9 cellular contexts compared by ENCODE assay signal in genomic region chr19:7159105-7159933, GRCh38.
DNase-seq lines count a peak whose midpoint lies in the region; ATAC-seq and TF ChIP-seq lines count a peak whose summit lies in the region.
"Had no signal": no experiment of that assay in that cellular context is flagged by ENCODE, and none has a peak within 500 bp of the region (broad histone marks: within the 10 kb centered on the region; RNA-seq: fewer than 3 reads in every experiment).

No MANE protein-coding gene starts in this region.

- H3K36me3 ChIP-seq in BLaER1 treated with 17β-estradiol and CSF1 and Interleukin-3, amounts not matched to agents 10 nM and 100 nM, result peaks cover 20 to 89% (median 81%) of the 10 kb centered on the region in 11 experiments
- H3K36me3 ChIP-seq in neuronal stem cell (replicated peaks in 1 of 2; ENCODE audit: control insufficient read depth in 2 of 2, insufficient read depth in 2 of 2, low read length in 2 of 2) (peaks cover 9 to 29% of the 10 kb centered on the region in 2 donors), colonic mucosa (no peaks in the 10 kb centered on the region), PC-9 (ENCODE audit: low read depth) (no peaks in the 10 kb centered on the region), mammary epithelial cell (ENCODE audit: insufficient read depth, low read length) (no peaks in the 10 kb centered on the region)

- H2BK120ac ChIP-seq in neuronal stem cell (ENCODE audit: low read depth, low read length), result no peak overlapping the region

- peak overlapping the region; percentile 54 to 93 (median 88); a peak in 21 of 22 replicates for H3K27ac ChIP-seq in BLaER1 treated with 17β-estradiol and CSF1 and Interleukin-3, amounts not matched to agents 10 nM and 100 nM
- H3K27ac ChIP-seq in neuronal stem cell (replicated peaks; ENCODE audit: low read length), result no peak overlapping the region
- no peak overlapping the region for H3K27ac ChIP-seq in colonic mucosa
- H3K27ac ChIP-seq in PC-9, result no peak overlapping the region
- no peak overlapping the region for H3K27ac ChIP-seq in mammary epithelial cell (ENCODE audit: insufficient read depth, low read depth, low read length)

- no peaks in the 10 kb centered on the region for H3F3A ChIP-seq in PC-9 (ENCODE audit: insufficient read depth, low read depth)

- no peaks in the 10 kb centered on the region for H3K27me3 ChIP-seq in BLaER1 treated with 17β-estradiol and CSF1 and Interleukin-3, amounts not matched to agents 10 nM and 100 nM
- no peaks in the 10 kb centered on the region for H3K27me3 ChIP-seq in neuronal stem cell (ENCODE audit: control insufficient read depth in 3 of 3, insufficient read depth in 3 of 3, low read depth in 1 of 3, low read length in 3 of 3)
- no peaks in the 10 kb centered on the region for H3K27me3 ChIP-seq in colonic mucosa
- H3K27me3 ChIP-seq in PC-9 (ENCODE audit: insufficient read depth, low read depth), result no peaks in the 10 kb centered on the region
- no peaks in the 10 kb centered on the region for H3K27me3 ChIP-seq in mammary epithelial cell (ENCODE audit: insufficient read depth, low read length)

- DNase-seq in NCI-H2196 (lab: John Stamatoyannopoulos, UW; ENCODE audit: unreplicated experiment) (peak; percentile 85), fibroblast of mammary gland (ENCODE audit: low read depth) (peak; percentile 91), neuronal stem cell (ENCODE audit: low spot score) (no peak), colonic mucosa (no peak), PC-9 (no peak), mammary epithelial cell (no peak)
- DNase-seq in activated CD4-positive, alpha-beta T cell treated with anti-CD3 and anti-CD28 coated beads for 36 hours, result no peak
- DNase-seq: activated CD4-positive, alpha-beta T cell treated with anti-CD3 and anti-CD28 coated beads for 1 hour had no signal

- ATAC-seq in activated CD4-positive, alpha-beta T cell treated with anti-CD3 and anti-CD28 coated beads for 36 hours, result no peak

- H4K91ac ChIP-seq in neuronal stem cell (ENCODE audit: low read depth, low read length, poor library complexity), result no peak overlapping the region

- H3K27ac Mint-ChIP-seq in activated CD4-positive, alpha-beta T cell treated with anti-CD3 and anti-CD28 coated beads for 36 hours, result no peak overlapping the region

- no peaks in the 10 kb centered on the region for H4K20me1 ChIP-seq in BLaER1 treated with 17β-estradiol and CSF1 and Interleukin-3, amounts not matched to agents 10 nM and 100 nM
- H4K20me1 ChIP-seq in PC-9 (ENCODE audit: insufficient read depth), result no peaks in the 10 kb centered on the region
- no peaks in the 10 kb centered on the region for H4K20me1 ChIP-seq in mammary epithelial cell (ENCODE audit: insufficient read depth, low read length)

- TF ChIP-seq CTCF in fibroblast of mammary gland (conservative IDR thresholded peaks at IDR 0.05; ENCODE audit: control insufficient read depth, insufficient read depth, low read depth, low read length) (no peak), colonic mucosa (IDR thresholded peaks at IDR 0.05) (no peak), PC-9 (conservative IDR thresholded peaks at IDR 0.05) (no peak), mammary epithelial cell (conservative IDR thresholded peaks at IDR 0.05 in 1 of 2, IDR thresholded peaks at IDR 0.05 in 1 of 2; ENCODE audit: extremely low read depth in 1 of 2, insufficient read depth in 1 of 2, low read depth in 1 of 2, low read length in 2 of 2) (no peak)

- H4K8ac ChIP-seq in neuronal stem cell (ENCODE audit: low read depth, low read length), result no peak overlapping the region

- peak overlapping the region; percentile 1 to 51 (median 38); a peak in 16 of 20 replicates for H3K4me3 ChIP-seq in BLaER1 treated with 17β-estradiol and CSF1 and Interleukin-3, amounts not matched to agents 10 nM and 100 nM
- H3K4me3 ChIP-seq in fibroblast of mammary gland (ENCODE audit: control insufficient read depth, low read depth, low read length), result no peak overlapping the region
- H3K4me3 ChIP-seq in neuronal stem cell (ENCODE audit: low read length in 2 of 2), result no peak overlapping the region
- H3K4me3 ChIP-seq in colonic mucosa, result no peak overlapping the region
- no peak overlapping the region for H3K4me3 ChIP-seq in PC-9
- no peak overlapping the region for H3K4me3 ChIP-seq in mammary epithelial cell (replicated peaks in 1 of 3; ENCODE audit: insufficient read depth in 1 of 3, low read depth in 2 of 3, low read length in 3 of 3)

- BruUV-seq in PC-9 (replicated peaks; lab: Mats Ljungman, UMichigan) (no TSS peak), mammary epithelial cell (replicated peaks; lab: Mats Ljungman, UMichigan) (no TSS peak)

- no peak overlapping the region for H3K14ac ChIP-seq in neuronal stem cell (ENCODE audit: low read length)

- H2BK15ac ChIP-seq in neuronal stem cell (ENCODE audit: low read length), result no peak overlapping the region

- H3K4me1 Mint-ChIP-seq in activated CD4-positive, alpha-beta T cell treated with anti-CD3 and anti-CD28 coated beads for 36 hours, result no peaks in the 10 kb centered on the region

- POLR2A ChIA-PET in activated CD4-positive, alpha-beta T cell treated with anti-CD3 and anti-CD28 coated beads for 36 hours (lab: Charles Lee), result no interaction called here
- POLR2A ChIA-PET in PC-9 (lab: Charles Lee; ENCODE audit: unreplicated experiment), result no interaction called here

- in situ Hi-C loops in mammary epithelial cell (cut with MboI; ENCODE audit: low sequenced_read_pairs in 2 of 2), result no loop called here

- no peaks in the 10 kb centered on the region for H3K9me2 ChIP-seq in PC-9 (ENCODE audit: insufficient read depth)

- no peaks in the 10 kb centered on the region for H3K27me3 Mint-ChIP-seq in activated CD4-positive, alpha-beta T cell treated with anti-CD3 and anti-CD28 coated beads for 36 hours

- CTCF ChIA-PET in activated CD4-positive, alpha-beta T cell treated with anti-CD3 and anti-CD28 coated beads for 36 hours (lab: Charles Lee), result interaction anchor here (0.5 kb wide), 1 partner anchor 80 kb away, joined by 4 read pairs; no protein-coding TSS in a partner anchor
- CTCF ChIA-PET in PC-9 (lab: Charles Lee), result no interaction called here
- CTCF ChIA-PET in mammary epithelial cell (lab: Charles Lee; ENCODE audit: low non-redundant PET), result no interaction called here

- intact Hi-C loops in activated CD4-positive, alpha-beta T cell treated with anti-CD3 and anti-CD28 coated beads for 36 hours (cut with DNase I, micrococcal nuclease), result no loop called here
- intact Hi-C loops in colonic mucosa (cut with DNase I), result no loop called here
- intact Hi-C loops in PC-9 (cut with micrococcal nuclease; ENCODE audit: unreplicated experiment), result no loop called here
- intact Hi-C loops in mammary epithelial cell (cut with micrococcal nuclease), result no loop called here

- H3K4ac ChIP-seq in neuronal stem cell (ENCODE audit: low read length), result no peak overlapping the region

- no peak overlapping the region for H3K4me3 Mint-ChIP-seq in activated CD4-positive, alpha-beta T cell treated with anti-CD3 and anti-CD28 coated beads for 36 hours

- H2AK5ac ChIP-seq in neuronal stem cell (ENCODE audit: low read depth, low read length), result no peak overlapping the region

- peaks cover 40 to 100% (median 93%) of the 10 kb centered on the region in 10 experiments for H3K4me1 ChIP-seq in BLaER1 treated with 17β-estradiol and CSF1 and Interleukin-3, amounts not matched to agents 10 nM and 100 nM
- H3K4me1 ChIP-seq in neuronal stem cell (ENCODE audit: control insufficient read depth in 2 of 2, insufficient read depth in 1 of 2, low read depth in 1 of 2, low read length in 2 of 2) (no peaks in the 10 kb centered on the region), colonic mucosa (no peaks in the 10 kb centered on the region), PC-9 (replicated peaks; ENCODE audit: insufficient read depth) (no peaks in the 10 kb centered on the region), mammary epithelial cell (ENCODE audit: insufficient read depth, low read length) (no peaks in the 10 kb centered on the region)

- WGBS in neuronal stem cell (ENCODE audit: extremely low coverage in 2 of 2, insufficient read length in 2 of 2, insufficient replicate concordance in 1 of 2), 2 donors, result no CpG with 5 or more reads among the region's 18 CpGs
- WGBS in mammary epithelial cell (ENCODE audit: low coverage, missing lambda C conversion rate), result 84% methylated on average over 14 of the region's 18 CpGs

- H2AFZ ChIP-seq in neuronal stem cell (ENCODE audit: low read length) (no peak overlapping the region), PC-9 (no peak overlapping the region), mammary epithelial cell (ENCODE audit: low read depth, low read length) (no peak overlapping the region)

- H3K4me2 ChIP-seq in BLaER1 treated with 17β-estradiol and CSF1 and Interleukin-3, amounts not matched to agents 10 nM and 100 nM, result peak overlapping the region; percentile 72 to 97 (median 87)
- H3K4me2 ChIP-seq in neuronal stem cell (ENCODE audit: insufficient read depth, low read length, poor library complexity, severe bottlenecking) (no peak overlapping the region), PC-9 (no peak overlapping the region), mammary epithelial cell (ENCODE audit: insufficient read depth, low read depth, low read length) (no peak overlapping the region)

- H2BK12ac ChIP-seq in neuronal stem cell (ENCODE audit: low read length), result no peak overlapping the region

- H3K9me3 Mint-ChIP-seq in activated CD4-positive, alpha-beta T cell treated with anti-CD3 and anti-CD28 coated beads for 36 hours (ENCODE audit: low read depth), result no peaks in the 10 kb centered on the region

- H3K18ac ChIP-seq in neuronal stem cell (ENCODE audit: low read length), result no peak overlapping the region

- dilution Hi-C loops in mammary epithelial cell (cut with HindIII; ENCODE audit: low sequenced_read_pairs), result loop anchor here (5.0 kb wide), 1 partner anchor 62 kb away; no protein-coding TSS in a partner anchor

- no peak overlapping the region for H2BK5ac ChIP-seq in neuronal stem cell (ENCODE audit: low read length)

- peak overlapping the region; percentile 65 to 82 (median 77) for H3K9ac ChIP-seq in BLaER1 treated with 17β-estradiol and CSF1 and Interleukin-3, amounts not matched to agents 10 nM and 100 nM
- peak overlapping the region; percentile 12 for H3K9ac ChIP-seq in neuronal stem cell (ENCODE audit: low read depth, low read length, poor library complexity)
- H3K9ac ChIP-seq in colonic mucosa (ENCODE audit: low read depth in 2 of 2, low read length in 2 of 2), result no peak overlapping the region
- H3K9ac ChIP-seq in mammary epithelial cell (ENCODE audit: insufficient read depth, low read length), result no peak overlapping the region

- peaks cover 4% of the 10 kb centered on the region for H3K36me3 Mint-ChIP-seq in activated CD4-positive, alpha-beta T cell treated with anti-CD3 and anti-CD28 coated beads for 36 hours (ENCODE audit: low read depth)

- H3K79me2 ChIP-seq in PC-9 (ENCODE audit: low read depth) (no peaks in the 10 kb centered on the region), mammary epithelial cell (ENCODE audit: insufficient read depth, low read length) (no peaks in the 10 kb centered on the region)

- H3K9me3 ChIP-seq in BLaER1 treated with 17β-estradiol and CSF1 and Interleukin-3, amounts not matched to agents 10 nM and 100 nM (replicated peaks in 1 of 11), result no peaks in the 10 kb centered on the region
- H3K9me3 ChIP-seq in neuronal stem cell (replicated peaks in 1 of 2; ENCODE audit: control insufficient read depth in 2 of 2, insufficient read depth in 1 of 2, low read depth in 1 of 2, low read length in 2 of 2) (no peaks in the 10 kb centered on the region), colonic mucosa (no peaks in the 10 kb centered on the region), PC-9 (ENCODE audit: insufficient read depth, low read depth) (no peaks in the 10 kb centered on the region), mammary epithelial cell (replicated peaks; ENCODE audit: insufficient read depth, low read length) (peaks cover 5% of the 10 kb centered on the region)

- H3K79me1 ChIP-seq in neuronal stem cell (ENCODE audit: low read depth, low read length), result no peaks in the 10 kb centered on the region

- H3K23ac ChIP-seq in neuronal stem cell (ENCODE audit: low read depth, low read length, poor library complexity), result no peak overlapping the region

Comparison
In these comparisons a context has a peak if more than half of its experiments do, and no peak if none do; other contexts are left out.
1. H3K27ac ChIP-seq: peak in BLaER1 treated with 17β-estradiol and CSF1 and Interleukin-3, amounts not matched to agents 10 nM and 100 nM (11 of 11); none in neuronal stem cell (single experiment), colonic mucosa (single experiment), PC-9 (single experiment) and mammary epithelial cell (single experiment).
2. H3K4me2 ChIP-seq: peak in BLaER1 treated with 17β-estradiol and CSF1 and Interleukin-3, amounts not matched to agents 10 nM and 100 nM (11 of 11); none in neuronal stem cell (single experiment), PC-9 (single experiment) and mammary epithelial cell (single experiment).
3. H3K4me3 ChIP-seq: peak in BLaER1 treated with 17β-estradiol and CSF1 and Interleukin-3, amounts not matched to agents 10 nM and 100 nM (10 of 10); none in fibroblast of mammary gland (single experiment), neuronal stem cell (0 of 2), colonic mucosa (single experiment), PC-9 (single experiment) and mammary epithelial cell (0 of 3).
4. H3K9ac ChIP-seq: peak in BLaER1 treated with 17β-estradiol and CSF1 and Interleukin-3, amounts not matched to agents 10 nM and 100 nM (11 of 11) and neuronal stem cell (single experiment); none in colonic mucosa (0 of 2) and mammary epithelial cell (single experiment).
5. DNase-seq: peak in NCI-H2196 (single experiment) and fibroblast of mammary gland (single experiment); none in neuronal stem cell (single experiment), activated CD4-positive, alpha-beta T cell treated with anti-CD3 and anti-CD28 coated beads for 36 hours (single experiment), colonic mucosa (single experiment), PC-9 (0 of 2) and mammary epithelial cell (single experiment).